8 cellular contexts compared by ENCODE assay signal in the genomic region with DNA sequence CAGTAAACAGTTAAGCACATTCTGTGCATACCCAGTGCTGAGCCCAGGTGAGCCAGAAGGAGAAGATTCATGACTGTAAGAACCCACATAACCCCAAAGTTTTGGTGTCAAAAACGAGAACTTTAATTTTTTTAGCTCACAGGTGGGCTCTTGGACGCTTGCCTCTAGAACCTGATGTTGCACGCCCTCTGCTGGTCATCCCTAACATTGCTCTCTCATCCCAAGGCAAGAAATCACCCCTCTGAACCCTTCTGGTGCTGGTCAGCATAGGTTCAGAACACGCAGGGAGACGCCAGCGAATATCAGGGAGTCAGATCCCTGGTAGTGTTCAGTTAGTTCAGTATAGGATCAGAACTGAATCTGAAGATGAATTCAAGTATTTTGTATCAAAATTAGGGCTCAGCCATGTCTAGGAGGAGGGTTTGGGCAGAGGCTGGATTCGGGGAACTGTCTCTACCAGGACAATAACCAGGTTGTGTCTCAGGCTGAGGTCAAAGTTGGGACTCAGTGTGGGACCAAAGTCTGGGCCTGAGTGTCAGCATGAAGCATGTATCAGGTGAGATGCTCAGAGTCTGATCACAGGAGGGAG. TPM values are rescaled to one million over a fixed set of nuclear protein-coding genes. Genes with fewer than 3 reads are reported as not detected.
A peak's percentile ranks its signal among the peaks of the same experiment; 100 is the strongest.
DNase-seq lines count a peak whose midpoint lies in the region; ATAC-seq and TF ChIP-seq lines count a peak whose summit lies in the region.

No MANE protein-coding gene starts in this region.

- H4K20me1 ChIP-seq in DND-41 (ENCODE audit: insufficient read depth, low read length) = no peaks in the 10 kb centered on the region

- H3K4me3 ChIP-seq in DND-41 (ENCODE audit: low read depth in 1 of 2, low read length in 2 of 2) (no peak overlapping the region), SJSA1 (no peak overlapping the region)

- H3K4me2 ChIP-seq in DND-41 (ENCODE audit: insufficient read depth, low read length) = no peak overlapping the region

- no peaks in the 10 kb centered on the region for H3K36me3 Mint-ChIP-seq in IgD-negative memory B cell

- H3K27me3 ChIP-seq in DND-41 (ENCODE audit: insufficient read depth, low read length, poor library complexity) = no peaks in the 10 kb centered on the region
- no peaks in the 10 kb centered on the region for H3K27me3 ChIP-seq in SJSA1 (replicated peaks)

- peak overlapping the region in 2 of 3 donors; percentile 29 to 81 for H3K27ac Mint-ChIP-seq in IgD-negative memory B cell

- ATAC-seq in DND-41 (ENCODE audit: insufficient read depth, low read depth) (no peak), GM21423 (IDR thresholded peaks at IDR 0.05; ENCODE audit: unreplicated experiment) (no peak), GM21515 (IDR thresholded peaks at IDR 0.05; ENCODE audit: unreplicated experiment) (no peak)

- H3K9ac ChIP-seq in DND-41 (ENCODE audit: low read depth, low read length) = no peak overlapping the region

- peaks cover 33 to 59% (median 42%) of the 10 kb centered on the region in 3 donors for H3K4me1 Mint-ChIP-seq in IgD-negative memory B cell

- no peak overlapping the region for H3K27ac ChIP-seq in DND-41 (ENCODE audit: low read length)
- no peak overlapping the region for H3K27ac ChIP-seq in SJSA1

- H2AFZ ChIP-seq in DND-41 (ENCODE audit: low read depth, low read length) = no peak overlapping the region

- no peaks in the 10 kb centered on the region for H3K9me3 ChIP-seq in DND-41 (ENCODE audit: insufficient read depth, low read length, severe bottlenecking)
- H3K9me3 ChIP-seq in SJSA1 (replicated peaks) = no peaks in the 10 kb centered on the region

- H3K4me1 ChIP-seq in DND-41 (ENCODE audit: insufficient read depth, low read length) (peaks cover 24% of the 10 kb centered on the region), SJSA1 (replicated peaks) (no peaks in the 10 kb centered on the region)

- peaks cover 5% of the 10 kb centered on the region for H3K27me3 Mint-ChIP-seq in IgD-negative memory B cell

- H3K36me3 ChIP-seq in DND-41 (ENCODE audit: insufficient read depth, low read length) (no peaks in the 10 kb centered on the region), SJSA1 (no peaks in the 10 kb centered on the region; the same call in 1 of the 2 replicates)

- H3K4me3 Mint-ChIP-seq in IgD-negative memory B cell = peak overlapping the region in 3 of 4 donors; percentile 26 to 85 (median 57)

- DNase-seq in DND-41 (peak; percentile 63), SJSA1 (ENCODE audit: low read depth in 1 of 2, low spot score in 2 of 2) (peak; percentile 23 to 50), amniotic epithelial cell (ENCODE audit: low read depth) (peak; percentile 61), inferior parietal cortex (ENCODE audit: extremely low spot score) (peak; percentile 80)
- DNase-seq in stimulated activated CD4-positive, alpha-beta T cell treated with anti-CD3 and anti-CD28 coated beads, TNF-alpha, amount 100 ng/mL, for 24 hours (ENCODE audit: low read depth in 3 of 3) = peak in 2 of 3 experiments; percentile 42 to 65

- no peaks in the 10 kb centered on the region for H3K79me2 ChIP-seq in DND-41 (ENCODE audit: insufficient read depth, low read length)

- H3K9me3 Mint-ChIP-seq in IgD-negative memory B cell = no peaks in the 10 kb centered on the region

- TF ChIP-seq CTCF in DND-41 (IDR thresholded peaks at IDR 0.05; ENCODE audit: borderline replicate concordance, extremely low read depth, low read length, poor library complexity, severe bottlenecking) = peak; percentile 86

RNA-seq across cellular contexts. Expression of a gene that starts 4.1 kb away (rescaled TPM):
- 0.75 TPM for polyA plus RNA-seq in IgD-negative memory B cell
- 2.8 and 6.3 TPM in 2 replicates for total RNA-seq in SJSA1 (2014; rRNA removed; shearing (Covaris generic))

RNA-seq across cellular contexts. Expression of a gene that starts 27.3 kb away (rescaled TPM):
- polyA plus RNA-seq in IgD-negative memory B cell = 0.06 TPM
- total RNA-seq in SJSA1 (2014; rRNA removed; shearing (Covaris generic)) = not detected in 2 replicates
